17 cellular contexts compared by ENCODE assay signal in the genomic region with DNA sequence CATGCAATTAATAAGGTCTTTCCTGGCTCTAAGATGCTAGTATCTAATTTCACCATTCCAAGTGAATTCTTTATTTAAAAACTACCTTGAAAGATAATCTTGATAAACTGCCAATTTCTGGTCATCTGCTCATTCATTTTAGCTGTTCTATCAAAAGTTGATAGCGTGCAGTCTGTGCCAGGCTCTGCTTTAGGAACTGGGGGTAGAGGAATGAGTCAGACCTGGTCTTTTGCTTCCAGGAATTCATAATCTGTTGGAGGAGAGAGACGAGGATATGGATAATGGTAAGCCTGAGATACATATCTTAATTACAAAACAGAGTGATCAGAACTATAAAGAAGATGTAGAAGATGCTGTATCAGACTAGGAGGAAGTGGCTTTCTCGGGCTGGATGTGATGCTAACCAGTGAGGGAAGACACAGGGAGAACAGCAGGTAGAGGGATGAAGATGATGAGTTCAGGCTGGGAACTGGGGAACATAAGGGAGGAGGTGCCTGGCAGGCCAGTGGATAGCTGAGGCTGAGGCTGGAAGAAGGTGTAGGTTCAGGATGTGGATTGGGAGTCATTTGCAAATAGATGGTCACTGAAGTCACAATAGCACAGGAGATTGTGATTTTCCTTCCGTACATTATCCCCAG. TPM values are rescaled to one million over a fixed set of nuclear protein-coding genes. Genes with fewer than 3 reads are reported as not detected.
A peak's percentile ranks its signal among the peaks of the same experiment; 100 is the strongest.
DNase-seq lines count a peak whose midpoint lies in the region; ATAC-seq and TF ChIP-seq lines count a peak whose summit lies in the region.
"Had no signal": no experiment of that assay in that cellular context is flagged by ENCODE, and none has a peak within 500 bp of the region (broad histone marks: within the 10 kb centered on the region; RNA-seq: fewer than 3 reads in every experiment).

No MANE protein-coding gene starts in this region.

- no peak for ATAC-seq in activated T-cell treated with anti-CD3 and anti-CD28 coated beads, Interleukin-2, amount 50 U/mL, for 4 hours

- H3K9ac ChIP-seq in skeletal muscle tissue (ENCODE audit: low read depth in 1 of 3, low read length in 3 of 3): peak overlapping the region in 1 of 3 donors; percentile 40

- peaks cover 14 to 19% (median 15%) of the 10 kb centered on the region in 3 donors for H3K4me1 ChIP-seq in skeletal muscle tissue (ENCODE audit: control insufficient read depth in 3 of 3, insufficient read depth in 3 of 3, low read length in 3 of 3)

- no peak overlapping the region for H3K4me3 Mint-ChIP-seq in endothelial cell (ENCODE audit: unreplicated experiment)
- H3K4me3 Mint-ChIP-seq in activated T-cell treated with anti-CD3 and anti-CD28 coated beads, Interleukin-2, amount 50 U/mL, for 4 hours: no peak overlapping the region
- H3K4me3 Mint-ChIP-seq: CD4-positive, alpha-beta T cell had no signal

- no peaks in the 10 kb centered on the region for H3K9me3 Mint-ChIP-seq in endothelial cell (ENCODE audit: unreplicated experiment)
- H3K9me3 Mint-ChIP-seq in activated T-cell treated with anti-CD3 and anti-CD28 coated beads, Interleukin-2, amount 50 U/mL, for 4 hours: no peaks in the 10 kb centered on the region
- H3K9me3 Mint-ChIP-seq: CD4-positive, alpha-beta T cell had no signal

- peaks cover 37% of the 10 kb centered on the region for H3K4me1 Mint-ChIP-seq in endothelial cell (ENCODE audit: unreplicated experiment)
- H3K4me1 Mint-ChIP-seq in activated T-cell treated with anti-CD3 and anti-CD28 coated beads, Interleukin-2, amount 50 U/mL, for 4 hours (ENCODE audit: low read depth): no peaks in the 10 kb centered on the region

- H3K27me3 ChIP-seq in skeletal muscle tissue (ENCODE audit: control insufficient read depth in 3 of 3, insufficient read depth in 3 of 3, low read length in 3 of 3): no peaks in the 10 kb centered on the region
- H3K27me3 ChIP-seq: tibial nerve had no signal

- H3K9me3 ChIP-seq in skeletal muscle tissue (ENCODE audit: control insufficient read depth in 3 of 3, low read length in 3 of 3): no peaks in the 10 kb centered on the region
- H3K9me3 ChIP-seq: SJSA1, tibial nerve had no signal

- no peak overlapping the region for H3K4me3 ChIP-seq in skeletal muscle tissue (ENCODE audit: low read length in 3 of 3)
- H3K4me3 ChIP-seq: SJSA1, tibial nerve had no signal

- H3K36me3 ChIP-seq in skeletal muscle tissue (ENCODE audit: control insufficient read depth in 3 of 3, insufficient read depth in 3 of 3, low read length in 3 of 3): no peaks in the 10 kb centered on the region
- H3K36me3 ChIP-seq: SJSA1, tibial nerve had no signal

- DNase-seq in DMS 273 (lab: John Stamatoyannopoulos, UW; ENCODE audit: unreplicated experiment): peak; percentile 30
- DNase-seq in DMS 273 treated with DMSO at 0.1 percent for 48 hours (lab: John Stamatoyannopoulos, UW): no peak
- peak; percentile 46 for DNase-seq in astrocyte of the hippocampus (ENCODE audit: low read depth, low spot score)
- peak; percentile 55 for DNase-seq in kidney glomerular epithelial cell (lab: John Stamatoyannopoulos, UW)
- DNase-seq in NCI-H524 (lab: John Stamatoyannopoulos, UW): no peak
- DNase-seq in endothelial cell (ENCODE audit: low spot score): no peak
- no peak for DNase-seq in activated T-cell treated with anti-CD3 and anti-CD28 coated beads, Interleukin-2, amount 50 U/mL, for 4 hours
- DNase-seq: activated naive CD4-positive, alpha-beta T cell treated with Interleukin-2 at 50 U/mL for 16 hours; CD4-positive, alpha-beta T cell; effector memory CD4-positive, alpha-beta T cell; GDM1; stimulated activated CD4-positive, alpha-beta T cell treated with anti-CD3 and anti-CD28 coated beads, Interleukin-4, amount 100 ng/mL, for 1 hour had no signal

- H3K27me3 Mint-ChIP-seq in endothelial cell (ENCODE audit: unreplicated experiment): peaks cover 3% of the 10 kb centered on the region
- peaks cover 14% of the 10 kb centered on the region for H3K27me3 Mint-ChIP-seq in activated T-cell treated with anti-CD3 and anti-CD28 coated beads, Interleukin-2, amount 50 U/mL, for 4 hours (ENCODE audit: low read depth)

- no peak overlapping the region for H3K27ac Mint-ChIP-seq in endothelial cell (ENCODE audit: unreplicated experiment)
- H3K27ac Mint-ChIP-seq: CD4-positive, alpha-beta T cell had no signal

- peak overlapping the region; percentile 45 for H3K27ac ChIP-seq in skeletal muscle tissue (ENCODE audit: low read depth, low read length)
- H3K27ac ChIP-seq: 22Rv1, SJSA1, tibial nerve, VCaP had no signal

- no peaks in the 10 kb centered on the region for H3K36me3 Mint-ChIP-seq in endothelial cell (ENCODE audit: low read depth, unreplicated experiment)
- H3K36me3 Mint-ChIP-seq in activated T-cell treated with anti-CD3 and anti-CD28 coated beads, Interleukin-2, amount 50 U/mL, for 4 hours (ENCODE audit: insufficient read depth): no peaks in the 10 kb centered on the region

- TF ChIP-seq CTCF in endothelial cell (IDR thresholded peaks at IDR 0.05; ENCODE audit: unreplicated experiment): no peak

RNA-seq across cellular contexts. Expression of gene PHC2, which starts 12.3 kb away (rescaled TPM):
- total RNA-seq in skeletal muscle tissue (31.3 TPM), endothelial cell (ENCODE audit: unreplicated experiment) (177 TPM)
- total RNA-seq in activated T-cell treated with anti-CD3 and anti-CD28 coated beads, Interleukin-2, amount 50 U/mL, for 4 hours: 10 to 100 TPM; 22.8 to 31.7 (median 30.5) TPM

RNA-seq across cellular contexts. Expression of gene ZSCAN20, which starts 29.3 kb away (rescaled TPM):
- total RNA-seq in skeletal muscle tissue (6.8 TPM), endothelial cell (ENCODE audit: unreplicated experiment) (7.3 TPM)
- total RNA-seq in activated T-cell treated with anti-CD3 and anti-CD28 coated beads, Interleukin-2, amount 50 U/mL, for 4 hours: 1 to 10 TPM; 1.9 to 3.7 (median 3.1) TPM

Comparison
In these comparisons a context has a peak if more than half of its experiments do, and no peak if none do; other contexts are left out.
1. DNase-seq: peak in DMS 273 (single experiment), astrocyte of the hippocampus (single experiment) and kidney glomerular epithelial cell (single experiment); none in DMS 273 treated with DMSO at 0.1 percent for 48 hours (single experiment), NCI-H524 (0 of 2), endothelial cell (single experiment) and activated T-cell treated with anti-CD3 and anti-CD28 coated beads, Interleukin-2, amount 50 U/mL, for 4 hours (single experiment).